Comparison of ENCODE assay signal across 18 cellular contexts in the genomic region with DNA sequence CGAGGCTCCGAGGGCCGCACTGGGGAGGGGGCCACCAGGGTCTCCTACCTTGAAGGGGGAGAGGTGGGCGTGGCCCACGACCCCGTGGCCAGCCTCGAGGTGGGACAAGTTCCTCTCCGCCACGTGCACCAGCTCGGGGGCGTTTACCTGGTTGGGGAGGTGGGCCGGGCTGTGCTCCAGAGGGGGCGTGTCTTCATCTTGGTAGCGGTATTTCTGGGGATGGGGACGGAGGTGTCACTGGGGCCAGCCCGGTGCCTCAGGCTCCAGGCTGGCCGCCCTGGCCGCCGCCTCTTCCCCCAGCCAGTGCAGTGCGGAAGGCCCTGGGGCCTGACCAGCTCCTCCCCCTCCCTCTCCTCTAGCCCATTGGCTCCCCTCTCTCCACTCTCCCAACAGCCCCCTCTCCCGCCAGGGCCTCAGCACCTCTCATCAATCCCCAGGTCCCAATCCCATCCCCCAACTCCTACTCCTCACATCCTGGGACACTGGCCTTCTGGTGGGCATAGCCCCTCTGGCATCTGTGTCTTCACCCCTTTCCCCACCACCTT. TPM values are rescaled to one million over a fixed set of nuclear protein-coding genes. Genes with fewer than 3 reads are reported as not detected.
DNase-seq lines count a peak whose midpoint lies in the region; ATAC-seq and TF ChIP-seq lines count a peak whose summit lies in the region.
"Had no signal": no experiment of that assay in that cellular context is flagged by ENCODE, and none has a peak within 500 bp of the region (broad histone marks: within the 10 kb centered on the region; RNA-seq: fewer than 3 reads in every experiment).

No MANE protein-coding gene starts in this region.

- TF ChIP-seq CTCF in smooth muscle cell (IDR thresholded peaks at IDR 0.05; ENCODE audit: borderline replicate concordance, insufficient read depth, poor library complexity, severe bottlenecking): no peak

- peaks cover 77% of the 10 kb centered on the region for H4K20me1 ChIP-seq in smooth muscle cell (ENCODE audit: low read depth)

- H3K4me1 ChIP-seq in smooth muscle cell (ENCODE audit: low read depth): peaks cover 43% of the 10 kb centered on the region

- no peak overlapping the region for H3K4me3 ChIP-seq in smooth muscle cell
- H3K4me3 ChIP-seq: thyroid gland had no signal

- H3K4me2 ChIP-seq in smooth muscle cell: no peak overlapping the region

- H3K4me1 Mint-ChIP-seq in T-helper 1 cell treated with Interleukin-12 subunit alpha and Interleukin-12 subunit beta and Interleukin-4 antibody, amounts not matched to agents 30 μg/mL and 1 μg/mL, for 36 hours (ENCODE audit: low read depth): peaks cover 37% of the 10 kb centered on the region
- peaks cover 29% of the 10 kb centered on the region for H3K4me1 Mint-ChIP-seq in central memory CD8-positive, alpha-beta T cell

- 40% methylated on average over 8 of the region's 21 CpGs for WGBS in smooth muscle cell (ENCODE audit: low lambda C conversion rate)

- peak overlapping the region; percentile 15 for H3K27ac ChIP-seq in smooth muscle cell (ENCODE audit: low read depth)
- H3K27ac ChIP-seq: 22Rv1, thyroid gland had no signal

- no peaks in the 10 kb centered on the region for H3K9me3 ChIP-seq in smooth muscle cell (replicated peaks; ENCODE audit: low read depth)
- H3K9me3 ChIP-seq: thyroid gland had no signal

- no peak overlapping the region for H2AFZ ChIP-seq in smooth muscle cell (ENCODE audit: low read depth)

- H3K9me3 Mint-ChIP-seq in T-helper 1 cell treated with Interleukin-12 subunit alpha and Interleukin-12 subunit beta and Interleukin-4 antibody, amounts not matched to agents 30 μg/mL and 1 μg/mL, for 36 hours: no peaks in the 10 kb centered on the region
- no peaks in the 10 kb centered on the region for H3K9me3 Mint-ChIP-seq in central memory CD8-positive, alpha-beta T cell
- H3K9me3 Mint-ChIP-seq: activated CD4-positive, alpha-beta memory T cell treated with anti-CD3 and anti-CD28 coated beads for 36 hours; activated naive CD8-positive, alpha-beta T cell treated with anti-CD3 and anti-CD28 coated beads, Interleukin-2, amount 10 ng/mL, durations not matched to agents 7 days and 5 days; activated T-cell treated with anti-CD3 and anti-CD28 coated beads, Interleukin-2, amount 50 U/mL, for 4 hours; stimulated activated memory B cell treated with anti-CD40 and anti-IgM and Interleukin-4, amounts not matched to agents 10 μg/mL and 1 μg/mL and 100 μg/mL, for 72 hours had no signal

- no peak overlapping the region for H3K4me3 Mint-ChIP-seq in T-helper 1 cell treated with Interleukin-12 subunit alpha and Interleukin-12 subunit beta and Interleukin-4 antibody, amounts not matched to agents 30 μg/mL and 1 μg/mL, for 36 hours
- no peak overlapping the region for H3K4me3 Mint-ChIP-seq in central memory CD8-positive, alpha-beta T cell
- H3K4me3 Mint-ChIP-seq: activated CD4-positive, alpha-beta memory T cell treated with anti-CD3 and anti-CD28 coated beads for 36 hours; activated naive CD8-positive, alpha-beta T cell treated with anti-CD3 and anti-CD28 coated beads, Interleukin-2, amount 10 ng/mL, durations not matched to agents 7 days and 5 days; activated T-cell treated with anti-CD3 and anti-CD28 coated beads, Interleukin-2, amount 50 U/mL, for 4 hours; stimulated activated memory B cell treated with anti-CD40 and anti-IgM and Interleukin-4, amounts not matched to agents 10 μg/mL and 1 μg/mL and 100 μg/mL, for 72 hours had no signal

- peaks cover 16% of the 10 kb centered on the region for H3K27me3 Mint-ChIP-seq in T-helper 1 cell treated with Interleukin-12 subunit alpha and Interleukin-12 subunit beta and Interleukin-4 antibody, amounts not matched to agents 30 μg/mL and 1 μg/mL, for 36 hours (ENCODE audit: low read depth)
- peaks cover 43% of the 10 kb centered on the region for H3K27me3 Mint-ChIP-seq in central memory CD8-positive, alpha-beta T cell

- peaks cover 3% of the 10 kb centered on the region for H3F3A ChIP-seq in smooth muscle cell (ENCODE audit: low read depth)

- ATAC-seq in central memory CD8-positive, alpha-beta T cell (replicated peaks; ENCODE audit: extremely low read depth, poor library complexity, severe bottlenecking): no peak
- no peak for ATAC-seq in GM19035 (IDR thresholded peaks at IDR 0.05; ENCODE audit: unreplicated experiment)
- ATAC-seq: activated T-cell treated with anti-CD3 and anti-CD28 coated beads, Interleukin-2, amount 50 U/mL, for 4 hours; left lobe of liver; stimulated activated memory B cell treated with anti-CD40 and anti-IgM and Interleukin-4, amounts not matched to agents 10 μg/mL and 1 μg/mL and 100 μg/mL, for 72 hours had no signal

- DNase-seq in T-helper 1 cell (no peak), iPS-NIHi7 (ENCODE audit: extremely low spot score) (peak; percentile 54), smooth muscle cell (lab: John Stamatoyannopoulos, UW; ENCODE audit: unreplicated experiment) (no peak), mucosa of gallbladder (ENCODE audit: low spot score) (no peak), NCI-H1930 (lab: John Stamatoyannopoulos, UW) (no peak)
- no peak for DNase-seq in central memory CD8-positive, alpha-beta T cell (ENCODE audit: low spot score in 2 of 2)
- DNase-seq: activated CD4-positive, alpha-beta memory T cell treated with anti-CD3 and anti-CD28 coated beads for 36 hours; activated naive CD8-positive, alpha-beta T cell treated with anti-CD3 and anti-CD28 coated beads, Interleukin-2, amount 10 ng/mL, durations not matched to agents 7 days and 5 days; activated T-cell treated with anti-CD3 and anti-CD28 coated beads, Interleukin-2, amount 50 U/mL, for 4 hours; effector CD4-positive, alpha-beta T cell; head of caudate nucleus; NCI-H1417; thyroid gland had no signal

- H3K27me3 ChIP-seq in smooth muscle cell (ENCODE audit: low read depth): no peaks in the 10 kb centered on the region
- H3K27me3 ChIP-seq: thyroid gland had no signal

- no peaks in the 10 kb centered on the region for H3K36me3 ChIP-seq in smooth muscle cell (ENCODE audit: low read depth)

- H3K9ac ChIP-seq in smooth muscle cell (ENCODE audit: low read depth): no peak overlapping the region

- H3K27ac Mint-ChIP-seq in T-helper 1 cell treated with Interleukin-12 subunit alpha and Interleukin-12 subunit beta and Interleukin-4 antibody, amounts not matched to agents 30 μg/mL and 1 μg/mL, for 36 hours: peak overlapping the region; percentile 45
- peak overlapping the region; percentile 54 for H3K27ac Mint-ChIP-seq in central memory CD8-positive, alpha-beta T cell (ENCODE audit: low read depth)
- H3K27ac Mint-ChIP-seq: activated CD4-positive, alpha-beta memory T cell treated with anti-CD3 and anti-CD28 coated beads for 36 hours had no signal

- peaks cover 5% of the 10 kb centered on the region for H3K36me3 Mint-ChIP-seq in T-helper 1 cell treated with Interleukin-12 subunit alpha and Interleukin-12 subunit beta and Interleukin-4 antibody, amounts not matched to agents 30 μg/mL and 1 μg/mL, for 36 hours (ENCODE audit: low read depth)
- H3K36me3 Mint-ChIP-seq in central memory CD8-positive, alpha-beta T cell (ENCODE audit: insufficient read depth): peaks cover 14% of the 10 kb centered on the region
- H3K36me3 Mint-ChIP-seq: activated CD4-positive, alpha-beta memory T cell treated with anti-CD3 and anti-CD28 coated beads for 36 hours; stimulated activated memory B cell treated with anti-CD40 and anti-IgM and Interleukin-4, amounts not matched to agents 10 μg/mL and 1 μg/mL and 100 μg/mL, for 72 hours had no signal

- peaks cover 53% of the 10 kb centered on the region for H3K79me2 ChIP-seq in smooth muscle cell (ENCODE audit: low read depth)

RNA-seq across cellular contexts. Expression of gene DLG4, which starts 11.5 kb away (rescaled TPM):
- total RNA-seq in smooth muscle cell (9.4 and 12.3 TPM in 2 replicates), mucosa of gallbladder (36.5 TPM)
- polyA plus RNA-seq in smooth muscle cell: 2.3 and 4.2 TPM in 2 replicates

RNA-seq across cellular contexts. Expression of gene ACADVL, which starts 11.6 kb away (rescaled TPM):
- total RNA-seq in smooth muscle cell: 136 and 185 TPM in 2 replicates
- 331 and 541 TPM in 2 replicates for polyA plus RNA-seq in smooth muscle cell
- total RNA-seq in mucosa of gallbladder: 914 TPM

RNA-seq across cellular contexts. Expression of gene DVL2, which starts 26.2 kb away (rescaled TPM):
- total RNA-seq in smooth muscle cell (26.1 and 31.8 TPM in 2 replicates), mucosa of gallbladder (60.9 TPM)
- 46.7 and 49.6 TPM in 2 replicates for polyA plus RNA-seq in smooth muscle cell

RNA-seq across cellular contexts. Expression of gene ASGR1, which starts 28.9 kb away (rescaled TPM):
- total RNA-seq in smooth muscle cell: 1.2 and 3.6 TPM in 2 replicates
- polyA plus RNA-seq in smooth muscle cell: 4.2 and 11.0 TPM in 2 replicates
- 5.0 TPM for total RNA-seq in mucosa of gallbladder

RNA-seq across cellular contexts. Expression of gene PHF23, which starts 31.2 kb away (rescaled TPM):
- total RNA-seq in smooth muscle cell: 41.6 and 48.5 TPM in 2 replicates
- polyA plus RNA-seq in smooth muscle cell: 33.8 and 46.5 TPM in 2 replicates
- total RNA-seq in mucosa of gallbladder: 32.3 TPM
